In the genomic region with DNA sequence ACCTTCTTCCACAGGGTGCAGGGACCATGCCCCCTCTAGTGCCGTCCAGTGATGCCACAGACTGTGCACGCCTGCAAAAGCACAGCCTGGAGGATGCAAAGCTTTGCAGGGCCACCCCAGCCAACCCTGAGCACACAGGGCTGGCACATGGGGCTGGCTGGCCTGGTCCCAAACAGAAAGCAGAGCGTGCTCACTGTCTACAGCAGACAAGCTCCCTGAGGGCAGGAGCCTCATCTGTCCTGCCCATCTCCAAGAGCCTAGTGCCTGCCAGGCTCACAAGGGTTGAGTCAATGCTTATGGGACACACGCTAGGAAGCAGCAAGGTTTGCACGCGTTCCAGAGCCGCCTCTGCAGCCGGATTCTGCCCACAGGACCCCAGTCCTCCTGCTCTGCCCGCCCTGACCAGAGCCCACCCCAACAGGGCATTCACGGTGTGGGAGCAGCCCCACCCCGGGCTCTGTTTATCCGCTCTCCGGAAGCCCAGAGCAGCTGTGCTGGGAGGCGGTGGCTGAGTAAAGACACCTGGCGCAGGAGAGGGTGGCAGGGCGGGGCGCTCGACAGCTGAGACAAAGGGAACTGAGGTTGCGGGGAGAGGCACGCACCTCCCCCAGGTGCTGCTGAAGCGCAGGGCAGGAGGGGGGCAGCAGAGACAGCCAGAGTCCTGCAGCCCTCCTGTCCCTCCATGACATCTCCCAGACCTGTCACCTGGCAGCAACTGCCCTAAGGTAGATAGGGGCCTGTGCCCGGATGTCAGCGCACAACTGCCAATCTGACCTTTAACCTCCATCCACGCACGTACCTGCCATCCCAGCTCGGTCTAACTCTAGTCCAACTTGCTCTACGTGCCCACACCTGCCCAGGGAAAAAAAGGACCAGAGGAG, we compare ENCODE assay signal across 9 cellular contexts. TPM values are rescaled to one million over a fixed set of nuclear protein-coding genes. Genes with fewer than 3 reads are reported as not detected.
DNase-seq lines count a peak whose midpoint lies in the region; ATAC-seq and TF ChIP-seq lines count a peak whose summit lies in the region.
"Had no signal": no experiment of that assay in that cellular context is flagged by ENCODE, and none has a peak within 500 bp of the region (broad histone marks: within the 10 kb centered on the region; RNA-seq: fewer than 3 reads in every experiment).

No MANE protein-coding gene starts in this region.

- H3K4me3 Mint-ChIP-seq in activated naive CD4-positive, alpha-beta T cell treated with anti-CD3 and anti-CD28 coated beads for 36 hours = peak overlapping the region; percentile 79
- peak overlapping the region; percentile 75 for H3K4me3 Mint-ChIP-seq in type B pancreatic cell

- H3K27me3 ChIP-seq in heart left ventricle (peaks cover 6 to 56% (median 21%) of the 10 kb centered on the region in 9 donors), aorta (ENCODE audit: control insufficient read depth in 1 of 2, insufficient read depth in 2 of 2, low read length in 1 of 2) (no peaks in the 10 kb centered on the region)

- H3K9me3 Mint-ChIP-seq in activated naive CD4-positive, alpha-beta T cell treated with anti-CD3 and anti-CD28 coated beads for 36 hours = no peaks in the 10 kb centered on the region
- no peaks in the 10 kb centered on the region for H3K9me3 Mint-ChIP-seq in type B pancreatic cell

- no peak for DNase-seq in activated naive CD4-positive, alpha-beta T cell treated with anti-CD3 and anti-CD28 coated beads for 36 hours
- DNase-seq in activated naive CD4-positive, alpha-beta T cell treated with anti-CD3 and anti-CD28 coated beads, Interleukin-2, amount 50 U/mL, for 16 hours = no peak
- peak; percentile 89 for DNase-seq in RPMI8226
- DNase-seq in heart left ventricle = peak in 2 of 5 donors; percentile 26 to 60
- DNase-seq in type B pancreatic cell (ENCODE audit: extremely low spot score, unreplicated experiment) = no peak
- DNase-seq in aorta = no peak
- DNase-seq in stimulated activated CD4-positive, alpha-beta T cell treated with anti-CD3 and anti-CD28 coated beads, Interleukin-1b, Interleukin-23, amount 100 ng/mL, for 48 hours = no peak
- DNase-seq in occipital lobe (lab: John Stamatoyannopoulos, UW) = no peak

- H3K36me3 ChIP-seq in heart left ventricle (no peaks in the 10 kb centered on the region), aorta (ENCODE audit: control insufficient read depth in 1 of 2, insufficient read depth in 2 of 2, low read length in 1 of 2) (no peaks in the 10 kb centered on the region)

- peaks cover 18% of the 10 kb centered on the region for H3K27me3 Mint-ChIP-seq in activated naive CD4-positive, alpha-beta T cell treated with anti-CD3 and anti-CD28 coated beads for 36 hours (ENCODE audit: low read depth)
- peaks cover 48% of the 10 kb centered on the region for H3K27me3 Mint-ChIP-seq in type B pancreatic cell

- intact Hi-C loops in activated naive CD4-positive, alpha-beta T cell treated with anti-CD3 and anti-CD28 coated beads for 36 hours (cut with micrococcal nuclease) = loop anchor here (1.0 kb wide), 1 partner anchor 44 kb away; no protein-coding TSS in a partner anchor
- intact Hi-C loops in heart left ventricle (cut with DNase I) (loop anchor here in 1 of 10 donors (10.0 kb wide), 1 partner anchor 189 kb away; no protein-coding TSS in a partner anchor), aorta (cut with DNase I) (no loop called here)

- ATAC-seq in heart left ventricle = no peak
- no peak for ATAC-seq in aorta (ENCODE audit: low FRiP score)

- H3K4me1 ChIP-seq in heart left ventricle (peaks cover 0 to 94% (median 49%) of the 10 kb centered on the region in 12 donors), aorta (ENCODE audit: control insufficient read depth in 1 of 2, insufficient read depth in 2 of 2, low read length in 2 of 2) (peaks cover 0 to 4% of the 10 kb centered on the region in 2 donors)

- H3K27ac ChIP-seq in heart left ventricle (peak overlapping the region in 10 of 12 donors; percentile 66 to 99 (median 88)), aorta (ENCODE audit: low read depth in 1 of 2, low read length in 2 of 2) (no peak overlapping the region)

- peaks cover 26% of the 10 kb centered on the region for H3K4me1 Mint-ChIP-seq in activated naive CD4-positive, alpha-beta T cell treated with anti-CD3 and anti-CD28 coated beads for 36 hours (ENCODE audit: low read depth)
- peaks cover 43% of the 10 kb centered on the region for H3K4me1 Mint-ChIP-seq in type B pancreatic cell (ENCODE audit: unreplicated experiment)

- no peak overlapping the region for H3K27ac Mint-ChIP-seq in activated naive CD4-positive, alpha-beta T cell treated with anti-CD3 and anti-CD28 coated beads for 36 hours
- H3K27ac Mint-ChIP-seq in type B pancreatic cell = peak overlapping the region; percentile 54

- H3K4me3 ChIP-seq in heart left ventricle (peak overlapping the region in 2 of 12 donors; percentile 40 to 59), aorta (ENCODE audit: low read length in 2 of 2) (no peak overlapping the region)

- CTCF ChIA-PET in activated naive CD4-positive, alpha-beta T cell treated with anti-CD3 and anti-CD28 coated beads for 36 hours (lab: Charles Lee) = interaction anchor here (0.9 to 4.2 kb wide), 5 partner anchors 9 to 137 kb away, joined by 3 to 29 read pairs (median 5); no protein-coding TSS in a partner anchor

- no peaks in the 10 kb centered on the region for H3K36me3 Mint-ChIP-seq in activated naive CD4-positive, alpha-beta T cell treated with anti-CD3 and anti-CD28 coated beads for 36 hours (ENCODE audit: low read depth)
- no peaks in the 10 kb centered on the region for H3K36me3 Mint-ChIP-seq in type B pancreatic cell

- no peaks in the 10 kb centered on the region for H3K9me3 ChIP-seq in heart left ventricle
- no peaks in the 10 kb centered on the region for H3K9me3 ChIP-seq in aorta (ENCODE audit: control insufficient read depth, low read length)

- TF ChIP-seq POLR2A in heart left ventricle (IDR thresholded peaks at IDR 0.05) = no peak

- 57 to 64% (median 59%) methylated on average over 18 to 27 of the region's 27 CpGs for WGBS in heart left ventricle, 4 donors
- 68 to 74% methylated on average over 27 of the region's 27 CpGs for WGBS in aorta, 2 donors

- no peak for TF ChIP-seq CTCF in heart left ventricle (IDR thresholded peaks at IDR 0.05)
- TF ChIP-seq CTCF in type B pancreatic cell (conservative IDR thresholded peaks at IDR 0.05) = no peak

RNA-seq across cellular contexts. Expression of gene KCNH2, which starts 4.3 kb away (rescaled TPM):
- under 1 TPM; 0.17 to 0.19 TPM for total RNA-seq in activated naive CD4-positive, alpha-beta T cell treated with anti-CD3 and anti-CD28 coated beads for 36 hours
- total RNA-seq in heart left ventricle = 100 to 1,000 TPM in 5 of 9 donors, 10 to 100 TPM in 4; 58.1 to 185 (median 104) TPM
- 100 to 1,000 TPM in 1 of 2 donors, 10 to 100 TPM in 1; 59.8 to 154 TPM for polyA plus RNA-seq in heart left ventricle
- total RNA-seq in type B pancreatic cell (ENCODE audit: low replicate concordance) = 8.0 and 10.0 TPM in 2 replicates
- total RNA-seq in aorta = 1 to 10 TPM in 1 of 2 donors, under 1 TPM in 1; 0.65 to 2.4 TPM
- under 1 TPM; 0.23 to 0.63 TPM for polyA plus RNA-seq in aorta
- 8.0 TPM for total RNA-seq in occipital lobe

RNA-seq across cellular contexts. Expression of gene NOS3, which starts 17.0 kb away (rescaled TPM):
- 1 to 10 TPM; 7.1 to 9.2 TPM for total RNA-seq in activated naive CD4-positive, alpha-beta T cell treated with anti-CD3 and anti-CD28 coated beads for 36 hours
- total RNA-seq in heart left ventricle (10 to 100 TPM in 7 of 9 donors, 1 to 10 TPM in 2; 9.4 to 49.4 (median 17.3) TPM), type B pancreatic cell (ENCODE audit: low replicate concordance) (0.21 and 1.7 TPM in 2 replicates), aorta (10 to 100 TPM; 28.1 to 32.4 TPM), occipital lobe (0.78 TPM)
- polyA plus RNA-seq in heart left ventricle (10 to 100 TPM in 1 of 2 donors, 1 to 10 TPM in 1; 8.9 to 20.5 TPM), aorta (10 to 100 TPM in 1 of 2 donors, under 1 TPM in 1; 0.63 to 17.3 TPM)
- total RNA-seq: LHCN-M2 had no signal

RNA-seq across cellular contexts. Expression of gene ATG9B, which starts 50.5 kb away (rescaled TPM):
- total RNA-seq in activated naive CD4-positive, alpha-beta T cell treated with anti-CD3 and anti-CD28 coated beads for 36 hours = 1 to 10 TPM; 2.8 to 4.0 TPM
- total RNA-seq in heart left ventricle (1 to 10 TPM in 1 of 9 donors, under 1 TPM in 1, not detected in 7; 0.07 to 1.0 TPM), type B pancreatic cell (ENCODE audit: low replicate concordance) (33.8 and 53.2 TPM in 2 replicates), aorta (under 1 TPM in 1 of 2 donors, not detected in 1; 0.12 TPM), occipital lobe (1.9 TPM)
- polyA plus RNA-seq in heart left ventricle (under 1 TPM; 0.26 to 0.38 TPM), aorta (not detected)

RNA-seq across cellular contexts. Expression of gene ABCB8, which starts 54.4 kb away (rescaled TPM):
- 10 to 100 TPM; 41.3 to 47.8 TPM for total RNA-seq in activated naive CD4-positive, alpha-beta T cell treated with anti-CD3 and anti-CD28 coated beads for 36 hours
- total RNA-seq in heart left ventricle (10 to 100 TPM; 13.6 to 34.5 (median 26.0) TPM), type B pancreatic cell (ENCODE audit: low replicate concordance) (32.7 and 45.5 TPM in 2 replicates), aorta (10 to 100 TPM; 18.7 to 30.8 TPM), occipital lobe (24.3 TPM)
- polyA plus RNA-seq in heart left ventricle (10 to 100 TPM; 20.9 to 29.0 TPM), aorta (10 to 100 TPM in 1 of 2 donors, 1 to 10 TPM in 1; 5.5 to 39.7 TPM)

Comparison
In these comparisons a context has a peak if more than half of its experiments do, and no peak if none do; other contexts are left out.
1. H3K27ac ChIP-seq: peak in heart left ventricle (10 of 12); none in aorta (0 of 2).